21 cellular contexts compared by ENCODE assay signal in the genomic region with DNA sequence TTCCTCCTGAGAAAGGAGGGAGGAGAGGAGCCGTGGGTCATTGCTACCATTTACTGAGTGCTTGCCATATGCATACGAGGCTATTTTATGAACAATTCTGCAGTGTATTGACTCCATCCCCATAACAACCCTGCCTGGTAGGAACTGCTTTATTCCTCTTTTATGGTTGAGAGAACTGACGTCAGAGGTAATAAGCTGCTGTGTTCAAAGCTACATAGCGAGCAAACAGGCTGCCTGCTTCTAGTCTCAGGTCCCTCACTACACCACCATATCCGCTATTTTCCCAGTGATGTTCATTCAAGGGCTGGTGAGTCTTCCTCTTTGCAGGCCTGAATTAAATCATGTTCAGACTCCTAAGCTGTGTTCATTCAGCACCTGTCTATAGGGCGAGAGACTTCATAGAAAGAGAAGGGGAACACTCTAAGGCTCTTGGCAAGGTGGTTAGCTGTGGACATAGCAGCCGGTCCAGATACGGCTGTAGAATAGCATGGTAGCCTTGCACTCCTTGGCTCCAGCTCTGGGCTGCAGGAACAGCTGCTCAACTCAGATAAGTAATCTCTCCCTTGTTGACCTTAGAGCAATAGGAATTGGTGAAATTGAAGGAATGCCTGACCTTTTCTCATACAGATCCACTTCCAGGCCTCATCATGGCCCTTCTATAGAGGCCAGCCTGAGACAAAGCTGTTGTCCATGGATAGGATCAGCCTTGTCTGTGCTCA.
DNase-seq lines count a peak whose midpoint lies in the region; ATAC-seq, FAIRE-seq and TF ChIP-seq lines count a peak whose summit lies in the region.
"Had no signal": no experiment of that assay in that cellular context is flagged by ENCODE, and none has a peak within 500 bp of the region (broad histone marks: within the 10 kb centered on the region; RNA-seq: fewer than 3 reads in every experiment).

No MANE protein-coding gene starts in this region.

- peak; percentile 18 for DNase-seq in NCI-H2029 (lab: John Stamatoyannopoulos, UW)
- no peak for DNase-seq in NCI-H2029 treated with DMSO at 0.1 percent for 48 hours (lab: John Stamatoyannopoulos, UW)
- no peak for DNase-seq in Caco-2
- DNase-seq in ascending aorta (ENCODE audit: low spot score in 2 of 2) = no peak
- peak in 1 of 3 donors; percentile 37 for DNase-seq in mucosa of descending colon
- DNase-seq in NCI-H1694 (lab: John Stamatoyannopoulos, UW) = no peak
- DNase-seq in frontal cortex (ENCODE audit: low spot score in 2 of 2) = no peak
- DNase-seq: 8988T; activated naive CD4-positive, alpha-beta T cell treated with anti-CD3 and anti-CD28 coated beads for 36 hours; effector CD8-positive, alpha-beta T cell; hippocampal formation; left cardiac atrium; NCI-H187 treated with DMSO at 0.1 percent for 48 hours; NCI-H526 treated with DMSO at 0.1 percent for 48 hours; Peyer's patch; stimulated activated CD4-positive, alpha-beta T cell treated with anti-CD3 and anti-CD28 coated beads, Interleukin-4, amount 100 ng/mL, for 1 hour; thyroid gland had no signal

- H3K4me1 ChIP-seq in Caco-2 (peaks cover 40% of the 10 kb centered on the region), ascending aorta (peaks cover 20 to 46% of the 10 kb centered on the region in 2 donors), mucosa of descending colon (ENCODE audit: low read depth) (peaks cover 3% of the 10 kb centered on the region)

- H3K27me3 ChIP-seq in Caco-2 (replicated peaks; ENCODE audit: control insufficient read depth, insufficient read depth, low read length) = no peaks in the 10 kb centered on the region
- H3K27me3 ChIP-seq in ascending aorta = no peaks in the 10 kb centered on the region
- H3K27me3 ChIP-seq: BLaER1, Peyer's patch, thyroid gland had no signal

- H3K9me3 ChIP-seq in Caco-2 = no peaks in the 10 kb centered on the region
- H3K9me3 ChIP-seq in ascending aorta = no peaks in the 10 kb centered on the region
- no peaks in the 10 kb centered on the region for H3K9me3 ChIP-seq in mucosa of descending colon
- H3K9me3 ChIP-seq: BLaER1, Peyer's patch, thyroid gland had no signal

- no peak for FAIRE-seq in frontal cortex (lab: Jason Lieb, UNC)
- FAIRE-seq: bronchial epithelial cell had no signal

- peaks cover 66% of the 10 kb centered on the region for H3K4me1 Mint-ChIP-seq in Caco-2 (ENCODE audit: low read depth, unreplicated experiment)

- no peak overlapping the region for H3K4me3 Mint-ChIP-seq in Caco-2 (ENCODE audit: unreplicated experiment)
- H3K4me3 Mint-ChIP-seq: activated naive CD4-positive, alpha-beta T cell treated with anti-CD3 and anti-CD28 coated beads for 36 hours had no signal

- ATAC-seq in mucosa of descending colon (peak; percentile 89), GM19395 (IDR thresholded peaks at IDR 0.05; ENCODE audit: unreplicated experiment) (no peak)

- peak overlapping the region; percentile 56 for H3K27ac Mint-ChIP-seq in Caco-2 (ENCODE audit: unreplicated experiment)
- H3K27ac Mint-ChIP-seq: activated naive CD4-positive, alpha-beta T cell treated with anti-CD3 and anti-CD28 coated beads for 36 hours had no signal

- BruUV-seq in Caco-2 (replicated peaks; lab: Mats Ljungman, UMichigan) = no TSS peak

- POLR2A ChIA-PET in Caco-2 (lab: Charles Lee) = no interaction called here

- H3K36me3 Mint-ChIP-seq in Caco-2 (ENCODE audit: insufficient read depth, unreplicated experiment) = peaks cover 65% of the 10 kb centered on the region

- CTCF ChIA-PET in Caco-2 (lab: Charles Lee) = interaction anchor here (1.5 kb wide), 1 partner anchor 8 kb away, joined by 3 read pairs; no protein-coding TSS in a partner anchor

- H3K4me3 ChIP-seq in Caco-2 (ENCODE audit: low read depth, low read length) = no peak overlapping the region
- H3K4me3 ChIP-seq in ascending aorta = no peak overlapping the region
- no peak overlapping the region for H3K4me3 ChIP-seq in mucosa of descending colon
- H3K4me3 ChIP-seq: BLaER1, Peyer's patch, thyroid gland had no signal

- TF ChIP-seq CTCF in Caco-2 (IDR thresholded peaks at IDR 0.05; ENCODE audit: insufficient read depth in 1 of 2, low read depth in 1 of 2, low read length in 1 of 2, severe bottlenecking in 1 of 2, unreplicated experiment in 1 of 2) (no peak), ascending aorta (IDR thresholded peaks at IDR 0.05) (no peak), mucosa of descending colon (IDR thresholded peaks at IDR 0.05) (no peak)

- intact Hi-C loops in Caco-2 (cut with micrococcal nuclease; ENCODE audit: unreplicated experiment) = no loop called here
- intact Hi-C loops in ascending aorta (cut with DNase I) = no loop called here
- intact Hi-C loops in mucosa of descending colon (cut with DNase I, micrococcal nuclease) = no loop called here

- H3K9me3 Mint-ChIP-seq in Caco-2 (ENCODE audit: unreplicated experiment) = no peaks in the 10 kb centered on the region
- H3K9me3 Mint-ChIP-seq: activated naive CD4-positive, alpha-beta T cell treated with anti-CD3 and anti-CD28 coated beads for 36 hours had no signal

- H3K27ac ChIP-seq in ascending aorta = peak overlapping the region; percentile 17 to 94
- H3K27ac ChIP-seq: BLaER1, Peyer's patch, thyroid gland, VCaP had no signal

- no peaks in the 10 kb centered on the region for H3K27me3 Mint-ChIP-seq in Caco-2 (ENCODE audit: insufficient read depth, unreplicated experiment)

- H3K36me3 ChIP-seq in Caco-2 (ENCODE audit: control insufficient read depth, insufficient read depth, low read length) = no peaks in the 10 kb centered on the region; the same call in 1 of the 2 replicates
- H3K36me3 ChIP-seq in ascending aorta = peaks cover 12 to 32% of the 10 kb centered on the region in 2 donors
- H3K36me3 ChIP-seq in mucosa of descending colon (ENCODE audit: low read depth) = no peaks in the 10 kb centered on the region
- H3K36me3 ChIP-seq: BLaER1, Peyer's patch, thyroid gland had no signal
